Comparison of ENCODE assay signal across 1 cellular context in genomic region chr6:157424491-157425020, GRCh38.
TF ChIP-seq lines count a peak whose summit lies in the region.

No MANE protein-coding gene starts in this region.

TF ChIP-seq in liver, 16 proteins besides CTCF, POLR2A, EP300 and RAD21 (continued from another document):
- TF ChIP-seq ZBTB33 (IDR thresholded peaks at IDR 0.05) (peak; percentile 80), RXRA (IDR thresholded peaks at IDR 0.05) (peak; percentile 93 to 94), REST (IDR thresholded peaks at IDR 0.05) (peak; percentile 66), SP1 (IDR thresholded peaks at IDR 0.05) (peak; percentile 93), HNF4A (conservative IDR thresholded peaks at IDR 0.05) (peak; percentile 74 to 79), JUND (IDR thresholded peaks at IDR 0.05) (peak in 1 of 2 donors; percentile 71), NR2F2 (IDR thresholded peaks at IDR 0.05) (no peak), FOXA2 (IDR thresholded peaks at IDR 0.05) (no peak), TAF1 (conservative IDR thresholded peaks at IDR 0.05) (peak; percentile 51), YY1 (IDR thresholded peaks at IDR 0.05) (peak; percentile 71)
